Comparison of ENCODE assay signal across 8 cellular contexts in genomic region chr21:34745557-34746255, GRCh38.
A peak's percentile ranks its signal among the peaks of the same experiment; 100 is the strongest.
DNase-seq lines count a peak whose midpoint lies in the region; ATAC-seq and TF ChIP-seq lines count a peak whose summit lies in the region.

No MANE protein-coding gene starts in this region.

- ATAC-seq in GM18909 (IDR thresholded peaks at IDR 0.05; ENCODE audit: poor library complexity, unreplicated experiment) (peak; percentile 83), HG03442 (IDR thresholded peaks at IDR 0.05; ENCODE audit: unreplicated experiment) (peak; percentile 81)

- H3K4me3 ChIP-seq in AG09309 (ENCODE audit: control insufficient read depth, low read depth, low read length) = no peak overlapping the region

- DNase-seq in AG09309 (ENCODE audit: low read depth) (peak; percentile 59), NCI-H69 (lab: John Stamatoyannopoulos, UW) (peak; percentile 88), ecto neural progenitor cell (ENCODE audit: low spot score) (peak; percentile 85), medulla oblongata (ENCODE audit: extremely low spot score) (peak; percentile 81)
- DNase-seq in activated CD4-positive, alpha-beta T cell treated with anti-CD3 and anti-CD28 coated beads, Interleukin-2, amount 50 U/mL, for 24 hours (ENCODE audit: low read depth in 1 of 2, low spot score in 1 of 2) = peak; percentile 24 to 46
- DNase-seq in stimulated activated CD8-positive, alpha-beta memory T cell treated with anti-CD3 and anti-CD28 coated beads, Interleukin-15, amount 100 ng/mL, for 24 hours (ENCODE audit: low read depth) = peak; percentile 6

- peak; percentile 86 for TF ChIP-seq CTCF in AG09309 (IDR thresholded peaks at IDR 0.05; ENCODE audit: control insufficient read depth, insufficient read depth, low read depth, low read length, missing control alignments)

Comparison
In these comparisons a context has a peak if more than half of its experiments do, and no peak if none do; other contexts are left out.
1. DNase-seq: peak in every context shown above with its lines; median percentile 88 in NCI-H69; 85 in ecto neural progenitor cell; 81 in medulla oblongata; 59 in AG09309; 35 in activated CD4-positive, alpha-beta T cell treated with anti-CD3 and anti-CD28 coated beads, Interleukin-2, amount 50 U/mL, for 24 hours; 6 in stimulated activated CD8-positive, alpha-beta memory T cell treated with anti-CD3 and anti-CD28 coated beads, Interleukin-15, amount 100 ng/mL, for 24 hours.